Comparison of ENCODE assay signal across 22 cellular contexts in the genomic region with DNA sequence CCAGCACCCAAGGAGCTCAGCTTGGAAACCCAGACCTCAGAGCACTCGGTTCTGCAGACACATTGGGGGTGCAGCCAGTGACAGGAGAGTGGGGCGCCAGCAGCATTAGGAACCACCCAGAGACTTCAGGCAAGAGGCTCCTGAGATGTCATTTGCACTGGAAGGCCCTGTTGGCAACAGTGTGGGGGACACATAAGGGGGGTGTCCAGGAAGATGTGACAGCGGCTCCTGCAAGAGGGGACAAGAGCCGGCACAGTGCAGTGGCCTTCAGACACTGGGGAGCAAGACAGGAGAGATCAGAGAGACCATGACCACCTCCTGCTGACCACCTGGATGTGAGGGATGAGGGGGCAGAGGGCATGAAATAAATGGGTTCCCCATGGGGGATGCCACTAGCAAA.
A peak's percentile ranks its signal among the peaks of the same experiment; 100 is the strongest.
DNase-seq lines count a peak whose midpoint lies in the region; ATAC-seq, FAIRE-seq and TF ChIP-seq lines count a peak whose summit lies in the region.
"Had no signal": no experiment of that assay in that cellular context is flagged by ENCODE, and none has a peak within 500 bp of the region (broad histone marks: within the 10 kb centered on the region; RNA-seq: fewer than 3 reads in every experiment).

No MANE protein-coding gene starts in this region.

- no peak overlapping the region for H4K8ac ChIP-seq in H1 (ENCODE audit: extremely low read depth, insufficient read depth, low read length)

- H3K4me2 ChIP-seq in H1 (ENCODE audit: insufficient read depth in 1 of 2, low read depth in 2 of 2, low read length in 2 of 2), result no peak overlapping the region
- H3K4me2 ChIP-seq: PC-9 had no signal

- H2BK12ac ChIP-seq in H1 (ENCODE audit: low read depth, low read length), result no peak overlapping the region

- H3K4me1 Mint-ChIP-seq in stimulated activated naive CD8-positive, alpha-beta T cell treated with anti-CD3 and anti-CD28 coated beads, Interleukin-15, amount 100 ng/mL, for 72 hours, result no peaks in the 10 kb centered on the region
- H3K4me1 Mint-ChIP-seq in stimulated activated naive B cell treated with anti-CD40 and anti-IgM and Interleukin-4, amounts not matched to agents 10 μg/mL and 1 μg/mL and 100 μg/mL, for 72 hours, result peaks cover 31 to 45% of the 10 kb centered on the region in 2 donors
- H3K4me1 Mint-ChIP-seq: CD4-positive, CD25-positive, alpha-beta regulatory T cell had no signal

- TF ChIP-seq EP300 in H1 (IDR thresholded peaks at IDR 0.05; ENCODE audit: borderline replicate concordance in 1 of 2, low read depth in 2 of 2, low read length in 2 of 2), result no peak

- H3K4me3 ChIP-seq in H1 (ENCODE audit: extremely low read depth in 1 of 4, insufficient read depth in 2 of 4, low read depth in 3 of 4, low read length in 4 of 4) (no peak overlapping the region), body of pancreas (no peak overlapping the region)
- H3K4me3 ChIP-seq: K562, PC-9, SK-N-MC had no signal

- H3K27ac Mint-ChIP-seq in stimulated activated naive CD8-positive, alpha-beta T cell treated with anti-CD3 and anti-CD28 coated beads, Interleukin-15, amount 100 ng/mL, for 72 hours, result peak overlapping the region; percentile 7 to 17
- peak overlapping the region; percentile 79 for H3K27ac Mint-ChIP-seq in stimulated activated naive B cell treated with anti-CD40 and anti-IgM and Interleukin-4, amounts not matched to agents 10 μg/mL and 1 μg/mL and 100 μg/mL, for 72 hours
- H3K27ac Mint-ChIP-seq: CD4-positive, CD25-positive, alpha-beta regulatory T cell had no signal

- no peak overlapping the region for H3K9ac ChIP-seq in H1 (replicated peaks in 1 of 4; ENCODE audit: extremely low read depth in 1 of 4, low read depth in 3 of 4, low read length in 3 of 4)

- peak overlapping the region; percentile 44 for H4K91ac ChIP-seq in H1 (replicated peaks; ENCODE audit: insufficient read length, low read length)

- no peaks in the 10 kb centered on the region for H3K79me1 ChIP-seq in H1 (ENCODE audit: low read depth, low read length)

- no peak overlapping the region for H2BK20ac ChIP-seq in H1 (ENCODE audit: low read length)

- H3K23ac ChIP-seq in H1 (ENCODE audit: insufficient read length), result no peak overlapping the region

- H3K4me1 ChIP-seq in H1 (replicated peaks in 1 of 4; ENCODE audit: control insufficient read depth in 3 of 4, insufficient read depth in 4 of 4, low read length in 3 of 4) (no peaks in the 10 kb centered on the region; a peak in 1 of 7 replicates), body of pancreas (no peaks in the 10 kb centered on the region)
- H3K4me1 ChIP-seq: BE2C had no signal

- no peak for ATAC-seq in stimulated activated naive CD8-positive, alpha-beta T cell treated with anti-CD3 and anti-CD28 coated beads, Interleukin-15, amount 100 ng/mL, for 72 hours
- ATAC-seq in stimulated activated naive CD8-positive, alpha-beta T cell treated with anti-CD3 and anti-CD28 coated beads, Interleukin-15, Interleukin-2, amounts not matched to agents 100 U/mL and 50 U/mL, for 24 hours, result no peak
- no peak for ATAC-seq in stimulated activated naive B cell treated with anti-CD40 and anti-IgM and Interleukin-4, amounts not matched to agents 10 μg/mL and 1 μg/mL and 100 μg/mL, for 72 hours (replicated peaks)
- no peak for ATAC-seq in body of pancreas
- ATAC-seq: K562 had no signal

- POLR2A ChIA-PET in H1 (lab: Charles Lee; ENCODE audit: partially characterized antibody), result interaction anchor here (0.6 kb wide), 1 partner anchor 62 kb away, joined by 3 read pairs; no protein-coding TSS in a partner anchor

- no peak overlapping the region for H3K27ac ChIP-seq in H1 (ENCODE audit: low read depth, low read length)
- H3K27ac ChIP-seq in body of pancreas, result no peak overlapping the region
- H3K27ac ChIP-seq: SK-N-MC had no signal

- H2BK120ac ChIP-seq in H1 (replicated peaks; ENCODE audit: low read depth, low read length), result no peak overlapping the region

- peaks cover 0 to 1% (median 0%) of the 10 kb centered on the region in 4 experiments; a peak in 1 of 7 replicates for H3K27me3 ChIP-seq in H1 (replicated peaks in 1 of 4; ENCODE audit: control insufficient read depth in 3 of 4, extremely low read depth in 1 of 4, insufficient read depth in 3 of 4, low read length in 3 of 4)
- no peaks in the 10 kb centered on the region for H3K27me3 ChIP-seq in body of pancreas
- H3K27me3 ChIP-seq: BE2C had no signal

- CTCF ChIA-PET in H1 (lab: Charles Lee; ENCODE audit: partially characterized antibody), result interaction anchor here (0.6 to 3.3 kb wide), 13 partner anchors 10 to 275 kb away, joined by 3 to 10 read pairs (median 3); no protein-coding TSS in a partner anchor

- no peak for TF ChIP-seq POLR2A in H1 (IDR thresholded peaks at IDR 0.05; ENCODE audit: control extremely low read depth in 1 of 2, low read depth in 2 of 2, low read length in 2 of 2)
- no peak for TF ChIP-seq POLR2A in body of pancreas (IDR thresholded peaks at IDR 0.05)

- no peak for TF ChIP-seq RAD21 in H1 (IDR thresholded peaks at IDR 0.05 in 1 of 2, conservative IDR thresholded peaks at IDR 0.05 in 1 of 2; ENCODE audit: low read depth in 2 of 2, low read length in 2 of 2)

- peaks cover 17 to 35% of the 10 kb centered on the region in 2 donors for H3K36me3 Mint-ChIP-seq in stimulated activated naive B cell treated with anti-CD40 and anti-IgM and Interleukin-4, amounts not matched to agents 10 μg/mL and 1 μg/mL and 100 μg/mL, for 72 hours
- H3K36me3 Mint-ChIP-seq: CD4-positive, CD25-positive, alpha-beta regulatory T cell had no signal

- no peaks in the 10 kb centered on the region for H3K9me3 Mint-ChIP-seq in stimulated activated naive CD8-positive, alpha-beta T cell treated with anti-CD3 and anti-CD28 coated beads, Interleukin-15, amount 100 ng/mL, for 72 hours
- H3K9me3 Mint-ChIP-seq in stimulated activated naive B cell treated with anti-CD40 and anti-IgM and Interleukin-4, amounts not matched to agents 10 μg/mL and 1 μg/mL and 100 μg/mL, for 72 hours, result no peaks in the 10 kb centered on the region

- WGBS in H1 (ENCODE audit: extremely low coverage in 1 of 2, insufficient coverage in 1 of 2, insufficient read length in 1 of 2, insufficient replicate concordance in 2 of 2, low coverage in 1 of 2, low lambda C conversion rate in 2 of 2, missing lambda C conversion rate in 1 of 2), 2 experiments, result 87% methylated on average over 4 of the region's 4 CpGs; no CpG with 5 or more reads in 1 of the 2 experiments
- 87 to 92% methylated on average over 4 of the region's 4 CpGs for WGBS in body of pancreas, 2 donors

- no peaks in the 10 kb centered on the region for H3K36me3 ChIP-seq in H1 (ENCODE audit: control insufficient read depth in 2 of 4, insufficient read depth in 4 of 4, low read length in 3 of 4)
- H3K36me3 ChIP-seq in body of pancreas (replicated peaks in 1 of 2; ENCODE audit: insufficient read depth in 1 of 2, low read depth in 2 of 2), result no peaks in the 10 kb centered on the region
- H3K36me3 ChIP-seq: BE2C had no signal

- H3K18ac ChIP-seq in H1 (ENCODE audit: extremely low read depth, low read length), result no peak overlapping the region

- H3K56ac ChIP-seq in H1 (replicated peaks; ENCODE audit: insufficient read length, low read depth, low read length), result no peak overlapping the region

- no peaks in the 10 kb centered on the region for H3K9me3 ChIP-seq in H1 (ENCODE audit: insufficient read depth in 2 of 2, low read depth in 1 of 2, low read length in 1 of 2)
- no peaks in the 10 kb centered on the region for H3K9me3 ChIP-seq in body of pancreas
- H3K9me3 ChIP-seq: BE2C had no signal

- no peak overlapping the region for H3K4me3 Mint-ChIP-seq in stimulated activated naive CD8-positive, alpha-beta T cell treated with anti-CD3 and anti-CD28 coated beads, Interleukin-15, amount 100 ng/mL, for 72 hours
- H3K4me3 Mint-ChIP-seq in stimulated activated naive B cell treated with anti-CD40 and anti-IgM and Interleukin-4, amounts not matched to agents 10 μg/mL and 1 μg/mL and 100 μg/mL, for 72 hours, result no peak overlapping the region
- H3K4me3 Mint-ChIP-seq: CD4-positive, CD25-positive, alpha-beta regulatory T cell had no signal

- H3K4ac ChIP-seq in H1 (replicated peaks; ENCODE audit: insufficient read length, low read depth, low read length), result no peak overlapping the region

- no peak for TF ChIP-seq CTCF in H1 (IDR thresholded peaks at IDR 0.05; ENCODE audit: control extremely low read depth in 1 of 3, insufficient read depth in 1 of 3, low read depth in 1 of 3, low read length in 3 of 3)
- no peak for TF ChIP-seq CTCF in body of pancreas (IDR thresholded peaks at IDR 0.05)

- H2BK5ac ChIP-seq in H1 (ENCODE audit: low read depth, low read length), result no peak overlapping the region; the same call in 1 of the 2 replicates

- no peaks in the 10 kb centered on the region for H3K27me3 Mint-ChIP-seq in stimulated activated naive CD8-positive, alpha-beta T cell treated with anti-CD3 and anti-CD28 coated beads, Interleukin-15, amount 100 ng/mL, for 72 hours
- no peaks in the 10 kb centered on the region for H3K27me3 Mint-ChIP-seq in stimulated activated naive B cell treated with anti-CD40 and anti-IgM and Interleukin-4, amounts not matched to agents 10 μg/mL and 1 μg/mL and 100 μg/mL, for 72 hours

- FAIRE-seq in H1 (lab: Jason Lieb, UNC), result no peak
- FAIRE-seq: A204.1, H54, K562 had no signal

- H2AFZ ChIP-seq in H1 (ENCODE audit: low read length), result no peak overlapping the region
- H2AFZ ChIP-seq: PC-9 had no signal

- H2BK15ac ChIP-seq in H1 (ENCODE audit: low read length), result peak overlapping the region; percentile 38; the same call in 1 of the 2 replicates

- no peaks in the 10 kb centered on the region for H3K23me2 ChIP-seq in H1 (ENCODE audit: low read depth, low read length)

- H4K20me1 ChIP-seq in H1 (replicated peaks in 1 of 2; ENCODE audit: control insufficient read depth in 1 of 2, insufficient read depth in 2 of 2, low read length in 2 of 2), result no peaks in the 10 kb centered on the region

- no peak for DNase-seq in stimulated activated naive CD8-positive, alpha-beta T cell treated with anti-CD3 and anti-CD28 coated beads, Interleukin-15, amount 100 ng/mL, for 72 hours
- no peak for DNase-seq in stimulated activated naive CD8-positive, alpha-beta T cell treated with anti-CD3 and anti-CD28 coated beads, Interleukin-15, Interleukin-2, amounts not matched to agents 100 U/mL and 50 U/mL, for 24 hours
- no peak for DNase-seq in H1 (ENCODE audit: low read depth in 1 of 2, low spot score in 2 of 2)
- DNase-seq in stimulated activated naive B cell treated with anti-CD40 and anti-IgM and Interleukin-4, amounts not matched to agents 10 μg/mL and 1 μg/mL and 100 μg/mL, for 72 hours, result no peak
- no peak for DNase-seq in activated effector memory CD4-positive, alpha-beta T cell treated with anti-CD3 and anti-CD28 coated beads, Interleukin-2, amount 50 U/mL, for 16 hours
- no peak for DNase-seq in nucleus accumbens (lab: John Stamatoyannopoulos, UW)
- no peak for DNase-seq in body of pancreas
- DNase-seq: BE2C; CD4-positive, CD25-positive, alpha-beta regulatory T cell; DMS79; MM.1S; NCI-H1048; NCI-H1436; NCI-H187 treated with DMSO at 0.1 percent for 48 hours; NCI-H2107; RPMI8226; SHP77 treated with DMSO at 0.1 percent for 48 hours had no signal

- H4K5ac ChIP-seq in H1 (ENCODE audit: insufficient read length, low read depth, low read length), result no peak overlapping the region

- H3K79me2 ChIP-seq in H1 (ENCODE audit: control insufficient read depth in 1 of 2, insufficient read depth in 2 of 2, low read length in 2 of 2), result no peaks in the 10 kb centered on the region

- H2AK5ac ChIP-seq in H1 (ENCODE audit: low read depth, low read length), result no peak overlapping the region

- H3K14ac ChIP-seq in H1 (ENCODE audit: insufficient read length), result no peak overlapping the region

- intact Hi-C loops in body of pancreas (cut with DNase I), result no loop called here
